In the genomic region with DNA sequence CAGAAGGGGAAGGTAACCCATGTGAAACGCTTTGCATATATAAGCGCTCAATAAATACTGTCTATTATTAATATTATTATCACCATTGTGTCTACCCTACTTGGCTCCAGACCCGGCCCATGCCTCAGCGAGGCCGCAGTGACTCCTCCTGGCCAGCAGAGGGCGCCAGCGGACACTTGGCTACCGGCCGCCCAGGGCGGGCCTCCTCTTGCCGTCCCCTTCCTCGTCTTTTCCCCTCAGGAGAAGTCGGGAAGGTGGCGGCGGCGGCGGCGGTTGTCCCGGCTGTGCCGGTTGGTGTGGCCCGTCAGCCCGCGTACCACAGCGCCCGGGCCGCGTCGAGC, we compare ENCODE assay signal across 8 cellular contexts. TPM values are rescaled to one million over a fixed set of nuclear protein-coding genes. Genes with fewer than 3 reads are reported as not detected.
DNase-seq lines count a peak whose midpoint lies in the region; ATAC-seq and TF ChIP-seq lines count a peak whose summit lies in the region.

A gene with protein sequence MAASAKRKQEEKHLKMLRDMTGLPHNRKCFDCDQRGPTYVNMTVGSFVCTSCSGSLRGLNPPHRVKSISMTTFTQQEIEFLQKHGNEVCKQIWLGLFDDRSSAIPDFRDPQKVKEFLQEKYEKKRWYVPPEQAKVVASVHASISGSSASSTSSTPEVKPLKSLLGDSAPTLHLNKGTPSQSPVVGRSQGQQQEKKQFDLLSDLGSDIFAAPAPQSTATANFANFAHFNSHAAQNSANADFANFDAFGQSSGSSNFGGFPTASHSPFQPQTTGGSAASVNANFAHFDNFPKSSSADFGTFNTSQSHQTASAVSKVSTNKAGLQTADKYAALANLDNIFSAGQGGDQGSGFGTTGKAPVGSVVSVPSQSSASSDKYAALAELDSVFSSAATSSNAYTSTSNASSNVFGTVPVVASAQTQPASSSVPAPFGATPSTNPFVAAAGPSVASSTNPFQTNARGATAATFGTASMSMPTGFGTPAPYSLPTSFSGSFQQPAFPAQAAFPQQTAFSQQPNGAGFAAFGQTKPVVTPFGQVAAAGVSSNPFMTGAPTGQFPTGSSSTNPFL (plus strand): TSS at position 233 of the 341 bp plus-strand sequence. CDS start 266 bp downstream, outside the sequence.

- ATAC-seq in HG03064 (IDR thresholded peaks at IDR 0.05; ENCODE audit: low read depth, unreplicated experiment) (peak; percentile 89), activated B cell treated with CpG ODN at 0.5 μM for 24 hours (ENCODE audit: low read depth) (peak; percentile 87)

- CTCF ChIA-PET in AG04449 (lab: Yijun Ruan, JAX) = interaction anchor here (0.8 to 1.7 kb wide), 15 partner anchors 9 to 94 kb away, joined by 3 to 26 read pairs (median 6); a partner anchor contains a TSS
- CTCF ChIA-PET in activated B cell treated with CpG ODN at 0.5 μM for 24 hours (lab: Charles Lee) = interaction anchor here (1.2 to 1.5 kb wide), 4 partner anchors 9 to 85 kb away, joined by 3 to 10 read pairs (median 6); no protein-coding TSS in a partner anchor

- peaks cover 36% of the 10 kb centered on the region for H3K4me1 Mint-ChIP-seq in activated B cell treated with CpG ODN at 0.5 μM for 24 hours

- H3K27me3 Mint-ChIP-seq in activated B cell treated with CpG ODN at 0.5 μM for 24 hours = no peaks in the 10 kb centered on the region

- peaks cover 2% of the 10 kb centered on the region for H3K36me3 Mint-ChIP-seq in activated B cell treated with CpG ODN at 0.5 μM for 24 hours (ENCODE audit: low read depth)

- peak within 1 kb of the TSS; percentile 78 for H3K27ac Mint-ChIP-seq in activated B cell treated with CpG ODN at 0.5 μM for 24 hours

- POLR2A ChIA-PET in AG04449 (lab: Yijun Ruan, JAX) (no interaction called here), activated B cell treated with CpG ODN at 0.5 μM for 24 hours (lab: Charles Lee) (no interaction called here)

- peak within 1 kb of the TSS; percentile 86 for H3K4me3 ChIP-seq in AG04449 (ENCODE audit: low read depth, low read length)

- TF ChIP-seq POLR2A in GM18526 (IDR thresholded peaks at IDR 0.05; ENCODE audit: extremely low read depth, insufficient read length) = peak; percentile 58

- peak within 1 kb of the TSS; percentile 71 for H3K27ac ChIP-seq in caudate nucleus (ENCODE audit: low read depth, low read length)

- intact Hi-C loops in activated B cell treated with CpG ODN at 0.5 μM for 24 hours (cut with micrococcal nuclease) = loop anchor here (1.0 to 5.0 kb wide), 7 partner anchors 9 to 635 kb away; a partner anchor contains a TSS

- TF ChIP-seq CTCF in AG04449 (IDR thresholded peaks at IDR 0.05; ENCODE audit: insufficient read depth, low read length, missing control alignments) (peak; percentile 99), activated B cell treated with CpG ODN at 0.5 μM for 24 hours (IDR thresholded peaks at IDR 0.05) (peak; percentile 77)

- peak within 1 kb of the TSS; percentile 90 for H3K4me3 Mint-ChIP-seq in activated B cell treated with CpG ODN at 0.5 μM for 24 hours

- DNase-seq in AG04449 (ENCODE audit: low read depth, low spot score) = no peak
- DNase-seq in NCI-H2196 (lab: John Stamatoyannopoulos, UW; ENCODE audit: unreplicated experiment) = peak; percentile 79
- peak; percentile 89 for DNase-seq in activated B cell treated with CpG ODN at 0.5 μM for 24 hours
- peak in 60 of 61 donors; percentile 26 to 91 (median 74) for DNase-seq in caudate nucleus (lab: John Stamatoyannopoulos, UW)
- peak; percentile 73 for DNase-seq in iris pigment epithelial cell (ENCODE audit: low read depth)
- peak; percentile 85 for DNase-seq in stimulated activated CD4-positive, alpha-beta T cell treated with anti-CD3 and anti-CD28 coated beads, Interleukin-12 subunit alpha, Interleukin-12 subunit beta, amount 100 ng/mL, for 4 hours

- H3K9me3 Mint-ChIP-seq in activated B cell treated with CpG ODN at 0.5 μM for 24 hours = no peaks in the 10 kb centered on the region

RNA-seq across cellular contexts. Expression of the gene that starts here (rescaled TPM):
- total RNA-seq in activated B cell treated with CpG ODN at 0.5 μM for 24 hours = 108 and 125 TPM in 2 replicates
